22 cellular contexts compared by ENCODE assay signal in genomic region chr1:14921057-14921456, GRCh38.
DNase-seq lines count a peak whose midpoint lies in the region; ATAC-seq and TF ChIP-seq lines count a peak whose summit lies in the region.
"Had no signal": no experiment of that assay in that cellular context is flagged by ENCODE, and none has a peak within 500 bp of the region (broad histone marks: within the 10 kb centered on the region; RNA-seq: fewer than 3 reads in every experiment).

No MANE protein-coding gene starts in this region.

- H3K27me3 ChIP-seq in right atrium auricular region: no peaks in the 10 kb centered on the region
- H3K27me3 ChIP-seq in mesenchymal stem cell (ENCODE audit: control insufficient read depth in 1 of 2, insufficient read depth in 1 of 2, low read length in 2 of 2): no peaks in the 10 kb centered on the region
- H3K27me3 ChIP-seq: thyroid gland had no signal

- no peak overlapping the region for H3K4ac ChIP-seq in mesenchymal stem cell (ENCODE audit: low read depth in 1 of 2, low read length in 2 of 2)

- H2AFZ ChIP-seq in mesenchymal stem cell (ENCODE audit: low read depth, low read length): no peak overlapping the region

- H3K23ac ChIP-seq in mesenchymal stem cell (ENCODE audit: low read length in 2 of 2): no peak overlapping the region

- WGBS in mesenchymal stem cell: 43% methylated on average over 3 of the region's 7 CpGs

- H2BK120ac ChIP-seq in mesenchymal stem cell (ENCODE audit: low read depth, low read length): peak overlapping the region; percentile 59

- H2BK5ac ChIP-seq in mesenchymal stem cell (ENCODE audit: low read depth, low read length, poor library complexity, severe bottlenecking): no peak overlapping the region

- DNase-seq in Right ventricle myocardium superior (no peak), right atrium auricular region (ENCODE audit: low spot score) (no peak), fibroblast of pulmonary artery (ENCODE audit: low read depth) (peak; percentile 42), mesenchymal stem cell (peak; percentile 88), cerebellum (ENCODE audit: low spot score) (no peak), COR-L47 (lab: John Stamatoyannopoulos, UW) (no peak)
- DNase-seq in activated T-cell treated with anti-CD3 and anti-CD28 coated beads, Interleukin-2, amount 50 U/mL, for 1 hour: no peak
- DNase-seq: 8988T; activated CD4-positive, alpha-beta T cell treated with anti-CD3 and anti-CD28 coated beads, Interleukin-2, amount 10 ng/mL, durations not matched to agents 7 days and 5 days; activated naive CD4-positive, alpha-beta T cell treated with anti-CD3 and anti-CD28 coated beads for 36 hours; activated T-cell treated with anti-CD3 and anti-CD28 coated beads for 4 hours; dermis blood vessel endothelial cell; DMS79; erythroblast; NCI-H1436; NCI-H226; stimulated activated CD4-positive, alpha-beta T cell treated with anti-CD3 and anti-CD28 coated beads, Interleukin-4, amount 100 ng/mL, for 4 hours; stimulated activated CD8-positive, alpha-beta memory T cell treated with anti-CD3 and anti-CD28 coated beads, Interleukin-4, amount 100 ng/mL, for 48 hours; SW 1271; thyroid gland had no signal

- peaks cover 7% of the 10 kb centered on the region for H3K79me1 ChIP-seq in mesenchymal stem cell (replicated peaks; ENCODE audit: low read length, poor library complexity, severe bottlenecking)

- H3K27ac ChIP-seq in right atrium auricular region: no peak overlapping the region
- no peak overlapping the region for H3K27ac ChIP-seq in mesenchymal stem cell (ENCODE audit: low read length, poor library complexity, severe bottlenecking)
- H3K27ac ChIP-seq: thyroid gland had no signal

- H3K9me3 ChIP-seq in right atrium auricular region (no peaks in the 10 kb centered on the region), mesenchymal stem cell (ENCODE audit: control insufficient read depth, low read length) (no peaks in the 10 kb centered on the region)
- H3K9me3 ChIP-seq: thyroid gland had no signal

- no peak overlapping the region for H2AK5ac ChIP-seq in mesenchymal stem cell (ENCODE audit: low read length, severe bottlenecking)

- no peak overlapping the region for H3K14ac ChIP-seq in mesenchymal stem cell (ENCODE audit: low read length in 2 of 2)

- no peak overlapping the region for H3K4me2 ChIP-seq in mesenchymal stem cell (ENCODE audit: low read length, poor library complexity, severe bottlenecking)
- H3K4me2 ChIP-seq: smooth muscle cell had no signal

- H3K4me3 ChIP-seq in right atrium auricular region (no peak overlapping the region), fibroblast of pulmonary artery (replicated peaks; ENCODE audit: low read depth, low read length) (no peak overlapping the region), mesenchymal stem cell (ENCODE audit: insufficient read depth in 1 of 2, low read depth in 1 of 2, low read length in 2 of 2) (no peak overlapping the region)
- H3K4me3 ChIP-seq: smooth muscle cell, thyroid gland had no signal

- peak overlapping the region; percentile 62 for H4K8ac ChIP-seq in mesenchymal stem cell (ENCODE audit: low read length)

- H2BK12ac ChIP-seq in mesenchymal stem cell (ENCODE audit: low read length in 2 of 2): peak overlapping the region; percentile 7 to 66

- ATAC-seq in Right ventricle myocardium superior (ENCODE audit: poor library complexity) (peak; percentile 41), GM18520 (IDR thresholded peaks at IDR 0.05; ENCODE audit: unreplicated experiment) (no peak)

- intact Hi-C loops in Right ventricle myocardium superior (cut with DNase I): no loop called here

- H2BK15ac ChIP-seq in mesenchymal stem cell (ENCODE audit: low read depth, poor library complexity, severe bottlenecking): no peak overlapping the region

- H3K36me3 ChIP-seq in right atrium auricular region: no peaks in the 10 kb centered on the region
- no peaks in the 10 kb centered on the region for H3K36me3 ChIP-seq in mesenchymal stem cell (ENCODE audit: control insufficient read depth in 1 of 2, insufficient read depth in 2 of 2, low read depth in 1 of 2, low read length in 2 of 2)
- H3K36me3 ChIP-seq: thyroid gland had no signal

- H3K18ac ChIP-seq in mesenchymal stem cell (ENCODE audit: low read depth in 1 of 2, low read length in 2 of 2): peak overlapping the region in 1 of 2 experiments; percentile 13

- H3K4me1 ChIP-seq in right atrium auricular region: peaks cover 0 to 17% of the 10 kb centered on the region in 2 donors
- H3K4me1 ChIP-seq in mesenchymal stem cell (ENCODE audit: control insufficient read depth, insufficient read depth, low read depth, low read length): peaks cover 19% of the 10 kb centered on the region

- H4K91ac ChIP-seq in mesenchymal stem cell (ENCODE audit: low read length): peak overlapping the region; percentile 59

- TF ChIP-seq CTCF in right atrium auricular region (IDR thresholded peaks at IDR 0.05) (no peak), fibroblast of pulmonary artery (IDR thresholded peaks at IDR 0.05; ENCODE audit: low read length, missing control alignments) (no peak)

- H3K9ac ChIP-seq in mesenchymal stem cell (ENCODE audit: low read length): no peak overlapping the region

Comparison
In these comparisons a context has a peak if more than half of its experiments do, and no peak if none do; other contexts are left out.
1. DNase-seq: peak in fibroblast of pulmonary artery (single experiment) and mesenchymal stem cell (single experiment); none in Right ventricle myocardium superior (single experiment), right atrium auricular region (single experiment), activated T-cell treated with anti-CD3 and anti-CD28 coated beads, Interleukin-2, amount 50 U/mL, for 1 hour (single experiment), cerebellum (single experiment) and COR-L47 (single experiment).